In the genomic region with DNA sequence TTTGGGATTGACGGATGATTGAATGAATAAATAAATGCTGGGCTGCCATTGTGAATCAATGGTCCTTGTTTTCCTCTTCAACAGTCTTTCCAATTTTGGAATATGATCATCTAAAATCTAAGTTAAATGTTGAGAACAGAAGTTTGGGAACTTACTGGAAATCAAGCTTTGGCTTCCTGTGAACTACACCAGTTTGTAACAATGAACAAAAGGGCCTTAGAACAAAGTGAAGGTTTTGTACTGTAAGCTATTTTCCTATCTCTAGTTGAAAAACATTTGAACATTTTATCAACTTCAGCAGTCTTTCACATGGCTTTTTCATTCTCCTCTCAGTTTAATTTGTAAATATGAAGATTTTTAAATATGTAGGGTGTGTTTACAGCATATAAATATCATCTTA, we compare ENCODE assay signal across 20 cellular contexts.
"Had no signal": no experiment of that assay in that cellular context is flagged by ENCODE, and none has a peak within 500 bp of the region (broad histone marks: within the 10 kb centered on the region; RNA-seq: fewer than 3 reads in every experiment).

No MANE protein-coding gene starts in this region.

- H3K4me1 Mint-ChIP-seq: nephron, T-cell had no signal

- H3K27ac ChIP-seq: epithelial cell of prostate, heart right ventricle, lower lobe of right lung, neutrophil, pancreas, VCaP had no signal

- H3K4me3 Mint-ChIP-seq: activated CD8-positive, alpha-beta T cell treated with anti-CD3 and anti-CD28 coated beads, Interleukin-2, amount 10 ng/mL, durations not matched to agents 7 days and 5 days; activated T-helper 1 cell treated with anti-CD3 and anti-CD28 coated beads, Interleukin-12 subunit alpha, Interleukin-12 subunit beta, Interleukin-2, Interleukin-4 antibody, amounts not matched to agents 30 ng/mL and 10 ng/mL and 1 ng/mL, durations not matched to agents 14 hours and 24 hours and 36 hours; nephron; T-cell; T-helper 2 cell treated with Interferon-gamma antibody and Interleukin-4, amounts not matched to agents 5 μg/mL and 100 μg/mL, for 36 hours had no signal

- H3K27ac Mint-ChIP-seq: activated naive CD4-positive, alpha-beta T cell treated with anti-CD3 and anti-CD28 coated beads, Interleukin-2, amount 50 U/mL, for 72 hours; activated T-helper 1 cell treated with anti-CD3 and anti-CD28 coated beads, Interleukin-12 subunit alpha, Interleukin-12 subunit beta, Interleukin-2, Interleukin-4 antibody, amounts not matched to agents 30 ng/mL and 10 ng/mL and 1 ng/mL, durations not matched to agents 14 hours and 24 hours and 36 hours; nephron; T-cell; T-helper 2 cell treated with Interferon-gamma antibody and Interleukin-4, amounts not matched to agents 5 μg/mL and 100 μg/mL, for 36 hours had no signal

- H3K4me3 ChIP-seq: heart right ventricle, lower lobe of right lung, pancreas, tibial nerve had no signal

- DNase-seq: activated CD4-positive, alpha-beta T cell treated with anti-CD3 and anti-CD28 coated beads, Interleukin-2, amount 50 U/mL, for 1 hour; activated CD4-positive, CD25-positive, alpha-beta regulatory T cell treated with anti-CD3 and anti-CD28 coated beads, Interleukin-2, amount 50 U/mL, for 72 hours; activated CD8-positive, alpha-beta T cell treated with anti-CD3 and anti-CD28 coated beads, Interleukin-2, amount 10 ng/mL, durations not matched to agents 7 days and 5 days; cerebellar nuclear complex; cortex of kidney; heart right ventricle; lower lobe of right lung; right cardiac atrium; stimulated activated CD4-positive, alpha-beta T cell treated with anti-CD3 and anti-CD28 coated beads, Interleukin-12 subunit alpha, Interleukin-12 subunit beta, amount 100 ng/mL, for 4 hours; T-cell had no signal

- ATAC-seq: activated CD8-positive, alpha-beta T cell treated with anti-CD3 and anti-CD28 coated beads, Interleukin-2, amount 10 ng/mL, durations not matched to agents 7 days and 5 days; activated naive CD4-positive, alpha-beta T cell treated with anti-CD3 and anti-CD28 coated beads, Interleukin-2, amount 50 U/mL, for 72 hours; heart right ventricle; left lobe of liver; lower lobe of right lung; pancreas; right cardiac atrium; T-cell had no signal

- H3K27me3 Mint-ChIP-seq: T-cell had no signal

- H3K9me3 Mint-ChIP-seq: activated naive CD4-positive, alpha-beta T cell treated with anti-CD3 and anti-CD28 coated beads, Interleukin-2, amount 50 U/mL, for 72 hours; activated T-helper 1 cell treated with anti-CD3 and anti-CD28 coated beads, Interleukin-12 subunit alpha, Interleukin-12 subunit beta, Interleukin-2, Interleukin-4 antibody, amounts not matched to agents 30 ng/mL and 10 ng/mL and 1 ng/mL, durations not matched to agents 14 hours and 24 hours and 36 hours; nephron; T-cell; T-helper 2 cell treated with Interferon-gamma antibody and Interleukin-4, amounts not matched to agents 5 μg/mL and 100 μg/mL, for 36 hours had no signal

- H3K27me3 ChIP-seq: heart right ventricle, pancreas, tibial nerve had no signal
